1 cellular context compared by ENCODE assay signal in genomic region chr1:235588916-235589515, GRCh38.
TF ChIP-seq lines count a peak whose summit lies in the region.

No MANE protein-coding gene starts in this region.

TF ChIP-seq in K562, 482 proteins besides CTCF, POLR2A, EP300 and RAD21 (continued from another document):
- TF ChIP-seq JUND (IDR thresholded peaks at IDR 0.05; ENCODE audit: borderline replicate concordance, low read depth, low read length) (peak; percentile 47; the same call in 1 of the 2 replicates), JUND (tag; IDR thresholded peaks at IDR 0.05; ENCODE audit: borderline replicate concordance, low read depth, low read length) (peak; percentile 86; the same call in 2 of the 3 replicates), MIER1 (IDR thresholded peaks at IDR 0.05; ENCODE audit: low read depth) (no peak), ZNF224 (CRISPR knock-in tag; IDR thresholded peaks at IDR 0.05) (no peak)
TF ChIP-seq in K562: peak in this region for 165.
